17 cellular contexts compared by ENCODE assay signal in genomic region chr12:2680676-2681039, GRCh38.
"Had no signal": no experiment of that assay in that cellular context is flagged by ENCODE, and none has a peak within 500 bp of the region (broad histone marks: within the 10 kb centered on the region; RNA-seq: fewer than 3 reads in every experiment).

No MANE protein-coding gene starts in this region.

- DNase-seq: colonic mucosa; dermis blood vessel endothelial cell; effector CD8-positive, alpha-beta T cell; gastrocnemius medialis; heart right ventricle; left ventricle myocardium inferior; lower lobe of right lung; occipital lobe; right lobe of liver; stimulated activated CD4-positive, alpha-beta T cell treated with anti-CD3 and anti-CD28 coated beads, Interleukin-4, amount 100 ng/mL, for 1 hour; stimulated activated naive CD8-positive, alpha-beta T cell treated with anti-CD3 and anti-CD28 coated beads, Interleukin-15, amount 100 ng/mL, for 72 hours; trophoblast cell had no signal

- H3K4me3 ChIP-seq: colonic mucosa, gastrocnemius medialis, heart right ventricle, left ventricle myocardium inferior, lower lobe of right lung, neural progenitor cell, prostate gland, right lobe of liver had no signal

- H3K9me3 ChIP-seq: colonic mucosa, gastrocnemius medialis, heart right ventricle, left ventricle myocardium inferior, lower lobe of right lung, prostate gland, right lobe of liver had no signal

- H3K27ac ChIP-seq: colonic mucosa, gastrocnemius medialis, heart right ventricle, left ventricle myocardium inferior, lower lobe of right lung, neural progenitor cell, parathyroid adenoma, prostate gland, right lobe of liver had no signal

- H3K36me3 ChIP-seq: colonic mucosa, gastrocnemius medialis, neural progenitor cell, prostate gland, right lobe of liver had no signal

- ATAC-seq: esophagus mucosa; gastrocnemius medialis; heart right ventricle; lower lobe of right lung; right lobe of liver; stimulated activated memory B cell treated with anti-CD40 and anti-IgM and Interleukin-4, amounts not matched to agents 10 μg/mL and 1 μg/mL and 100 μg/mL, for 72 hours; stimulated activated naive CD8-positive, alpha-beta T cell treated with anti-CD3 and anti-CD28 coated beads, Interleukin-15, amount 100 ng/mL, for 72 hours had no signal

- H3K27me3 ChIP-seq: colonic mucosa, gastrocnemius medialis, heart right ventricle, neural progenitor cell, right lobe of liver had no signal

- H3K4me1 ChIP-seq: colonic mucosa, gastrocnemius medialis, lower lobe of right lung, parathyroid adenoma, prostate gland, right lobe of liver had no signal
